Comparison of ENCODE assay signal across 18 cellular contexts in the genomic region with DNA sequence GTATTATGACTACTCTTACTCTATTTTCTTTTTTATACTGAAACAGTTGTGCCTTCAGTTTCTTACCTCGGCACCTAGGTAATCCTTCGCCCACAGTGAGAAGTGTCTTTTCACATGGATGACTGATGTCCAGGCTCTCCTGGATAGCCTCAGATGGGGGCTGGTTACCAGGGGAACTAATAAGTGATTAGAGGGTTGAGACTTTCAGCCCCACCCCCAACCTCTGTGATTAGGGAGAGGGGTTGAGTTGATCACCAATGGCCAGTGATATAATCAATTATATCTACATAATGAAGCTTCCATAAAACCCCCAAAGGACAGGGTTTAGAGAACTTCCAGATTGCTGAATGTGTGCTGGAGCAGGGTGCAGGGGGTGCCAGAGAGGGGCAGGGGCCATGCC. TPM values are rescaled to one million over a fixed set of nuclear protein-coding genes. Genes with fewer than 3 reads are reported as not detected.
"Had no signal": no experiment of that assay in that cellular context is flagged by ENCODE, and none has a peak within 500 bp of the region (broad histone marks: within the 10 kb centered on the region; RNA-seq: fewer than 3 reads in every experiment).

No MANE protein-coding gene starts in this region.

- H3K9me3 ChIP-seq: left ventricle myocardium inferior, ovary, right lobe of liver, suprapubic skin had no signal

- H3K27ac ChIP-seq: left ventricle myocardium inferior, ovary, right lobe of liver, suprapubic skin had no signal

- DNase-seq: activated CD4-positive, alpha-beta T cell treated with anti-CD3 and anti-CD28 coated beads, Interleukin-2, amount 10 ng/mL, durations not matched to agents 7 days and 5 days; activated CD8-positive, alpha-beta memory T cell treated with anti-CD3 and anti-CD28 coated beads, Interleukin-2, amount 50 U/mL, for 48 hours; foreskin fibroblast; left ventricle myocardium inferior; mesenchymal stem cell; ovary; right lobe of liver; stimulated activated CD4-positive, alpha-beta T cell treated with anti-CD3 and anti-CD28 coated beads, Interleukin-4, amount 100 ng/mL, for 4 hours; stimulated activated CD8-positive, alpha-beta memory T cell treated with anti-CD3 and anti-CD28 coated beads, Interleukin-4, amount 100 ng/mL, for 48 hours; T-helper 1 cell; trophoblast cell had no signal

- H3K4me1 Mint-ChIP-seq: WTC11 had no signal

- ATAC-seq: right lobe of liver, WTC11 had no signal

- H3K4me1 ChIP-seq: left ventricle myocardium inferior, right lobe of liver had no signal

- H3K4me3 Mint-ChIP-seq: activated CD4-positive, alpha-beta T cell treated with anti-CD3 and anti-CD28 coated beads, Interleukin-2, amount 10 ng/mL, durations not matched to agents 7 days and 5 days; activated T-helper 1 cell treated with anti-CD3 and anti-CD28 coated beads, Interleukin-12 subunit alpha, Interleukin-12 subunit beta, Interleukin-2, Interleukin-4 antibody, amounts not matched to agents 30 ng/mL and 10 ng/mL and 1 ng/mL, durations not matched to agents 14 hours and 24 hours and 36 hours; stimulated activated naive CD8-positive, alpha-beta T cell treated with anti-CD3 and anti-CD28 coated beads, Interleukin-15, Interleukin-2, amounts not matched to agents 100 ng/mL and 50 ng/mL, for 24 hours; WTC11 had no signal

- H3K27ac Mint-ChIP-seq: activated T-helper 1 cell treated with anti-CD3 and anti-CD28 coated beads, Interleukin-12 subunit alpha, Interleukin-12 subunit beta, Interleukin-2, Interleukin-4 antibody, amounts not matched to agents 30 ng/mL and 10 ng/mL and 1 ng/mL, durations not matched to agents 14 hours and 24 hours and 36 hours; WTC11 had no signal

- H3K4me3 ChIP-seq: left ventricle myocardium inferior, ovary, right lobe of liver, smooth muscle cell, suprapubic skin had no signal

- H3K27me3 Mint-ChIP-seq: activated CD4-positive, alpha-beta T cell treated with anti-CD3 and anti-CD28 coated beads, Interleukin-2, amount 10 ng/mL, durations not matched to agents 7 days and 5 days; stimulated activated naive CD8-positive, alpha-beta T cell treated with anti-CD3 and anti-CD28 coated beads, Interleukin-15, Interleukin-2, amounts not matched to agents 100 ng/mL and 50 ng/mL, for 24 hours had no signal

- H3K36me3 ChIP-seq: ovary, right lobe of liver had no signal

- H3K27me3 ChIP-seq: ovary, right lobe of liver, suprapubic skin had no signal

- H3K9me3 Mint-ChIP-seq: activated CD4-positive, alpha-beta T cell treated with anti-CD3 and anti-CD28 coated beads, Interleukin-2, amount 10 ng/mL, durations not matched to agents 7 days and 5 days; activated T-helper 1 cell treated with anti-CD3 and anti-CD28 coated beads, Interleukin-12 subunit alpha, Interleukin-12 subunit beta, Interleukin-2, Interleukin-4 antibody, amounts not matched to agents 30 ng/mL and 10 ng/mL and 1 ng/mL, durations not matched to agents 14 hours and 24 hours and 36 hours; stimulated activated naive CD8-positive, alpha-beta T cell treated with anti-CD3 and anti-CD28 coated beads, Interleukin-15, Interleukin-2, amounts not matched to agents 100 ng/mL and 50 ng/mL, for 24 hours; WTC11 had no signal

RNA-seq across cellular contexts. Expression of gene GPR183, which starts 43.0 kb away (rescaled TPM):
- total RNA-seq: endothelial cell of umbilical vein, pulmonary artery endothelial cell had no signal
